Comparison of ENCODE assay signal across 8 cellular contexts in the genomic region with DNA sequence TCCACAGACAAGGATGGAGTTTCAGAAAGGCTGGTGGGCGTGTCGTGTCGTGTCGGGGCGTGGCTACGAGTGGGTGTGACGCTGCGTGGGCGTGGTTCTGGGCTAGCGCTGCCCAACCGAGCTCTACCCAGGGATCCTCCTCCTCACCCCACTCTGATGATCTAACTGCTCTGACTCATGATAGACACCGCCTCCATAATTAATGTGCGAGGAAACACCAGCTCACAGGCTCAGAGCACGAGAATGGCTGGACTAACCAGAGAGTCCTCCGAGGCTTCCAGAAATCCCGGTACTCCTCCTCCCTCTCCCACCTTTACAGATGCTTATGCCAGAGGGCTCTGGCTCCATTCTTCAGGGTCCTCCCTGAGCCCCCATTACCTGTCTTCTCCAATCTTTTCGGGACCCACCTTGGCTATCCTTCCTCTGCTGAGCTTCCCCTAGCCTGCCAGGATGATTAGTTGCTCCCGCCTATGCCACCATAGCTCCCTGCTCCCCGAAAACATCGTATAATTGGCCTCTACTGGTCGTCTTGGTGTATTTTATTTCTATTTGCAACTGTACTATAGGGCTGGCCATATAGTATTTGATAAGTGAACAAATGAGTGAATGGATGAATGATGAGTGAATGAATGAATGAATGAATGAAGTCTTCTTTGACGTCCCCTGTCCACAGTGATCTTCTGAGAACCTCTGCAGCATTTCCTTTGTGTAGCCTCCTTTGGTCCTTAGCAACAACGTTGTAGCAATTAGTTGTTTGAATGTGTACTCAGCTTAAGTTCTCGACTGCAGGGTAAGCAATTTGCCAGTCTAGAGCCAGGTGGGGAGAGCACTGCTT. TPM values are rescaled to one million over a fixed set of nuclear protein-coding genes. Genes with fewer than 3 reads are reported as not detected.
DNase-seq lines count a peak whose midpoint lies in the region; ATAC-seq and TF ChIP-seq lines count a peak whose summit lies in the region.

No MANE protein-coding gene starts in this region.

- H3K79me2 ChIP-seq in GM23338 (replicated peaks; ENCODE audit: insufficient read depth), result no peaks in the 10 kb centered on the region

- no peaks in the 10 kb centered on the region for H3F3A ChIP-seq in GM23338 (replicated peaks; ENCODE audit: low read depth)

- peaks cover 3% of the 10 kb centered on the region for H3K27me3 Mint-ChIP-seq in GM23338 (ENCODE audit: insufficient read depth, low read depth, poor library complexity)

- peaks cover 10% of the 10 kb centered on the region for H3K4me1 Mint-ChIP-seq in GM23338

- H3K9me3 Mint-ChIP-seq in GM23338, result no peaks in the 10 kb centered on the region

- peak overlapping the region; percentile 87 for H3K27ac Mint-ChIP-seq in GM23338

- H3K4me2 ChIP-seq in GM23338, result peak overlapping the region; percentile 67

- H3K4me1 ChIP-seq in GM23338 (ENCODE audit: insufficient read depth), result 0 out of 2 replicates have a peak, but pooled peaks cover 3% of the 10 kb centered on the region

- H2AFZ ChIP-seq in GM23338, result 0 out of 2 replicates have a peak overlapping the region, but pooled peaks have one; percentile 9

- peak; percentile 90 for ATAC-seq in GM23338

- TF ChIP-seq CTCF in GM23338 (conservative IDR thresholded peaks at IDR 0.05; ENCODE audit: low read depth in 2 of 2), result no peak
- TF ChIP-seq CTCF in coronary artery (IDR thresholded peaks at IDR 0.05), result no peak

- H3K4me3 ChIP-seq in GM23338 (peak overlapping the region; percentile 45), coronary artery (no peak overlapping the region)

- no peaks in the 10 kb centered on the region for H3K9me2 ChIP-seq in GM23338 (ENCODE audit: insufficient read depth)

- H3K36me3 Mint-ChIP-seq in GM23338 (ENCODE audit: low read depth), result no peaks in the 10 kb centered on the region

- DNase-seq in AG08395 (ENCODE audit: low spot score) (peak; percentile 96), GM23338 (ENCODE audit: low spot score) (peak; percentile 85), NCI-H226 (peak; percentile 96), coronary artery (ENCODE audit: low spot score) (peak; percentile 78), left kidney (ENCODE audit: low read depth, low spot score) (peak; percentile 94), OCI-M2 (lab: John Stamatoyannopoulos, UW; ENCODE audit: unreplicated experiment) (no peak)
- DNase-seq in activated CD4-positive, alpha-beta T cell treated with anti-CD3 and anti-CD28 coated beads for 24 hours (ENCODE audit: low read depth in 2 of 2), result peak; percentile 46 to 65
- peak; percentile 50 to 73 for DNase-seq in stimulated activated CD4-positive, alpha-beta T cell treated with anti-CD3 and anti-CD28 coated beads, Interleukin-2, amount 100 ng/mL, for 48 hours

- no peaks in the 10 kb centered on the region for H4K20me1 ChIP-seq in GM23338 (replicated peaks; ENCODE audit: insufficient read depth)

- no peak overlapping the region for H3K27ac ChIP-seq in GM23338 (ENCODE audit: low read depth)
- H3K27ac ChIP-seq in coronary artery, result no peak overlapping the region

- H3K4me3 Mint-ChIP-seq in GM23338, result peak overlapping the region; percentile 37

- no peaks in the 10 kb centered on the region for H3K27me3 ChIP-seq in GM23338 (ENCODE audit: insufficient read depth)

- no peaks in the 10 kb centered on the region for H3K36me3 ChIP-seq in GM23338 (ENCODE audit: insufficient read depth)

TF ChIP-seq in GM23338, 12 proteins besides CTCF, POLR2A, EP300 and RAD21:
- no peak for TF ChIP-seq NANOG (IDR thresholded peaks at IDR 0.05; ENCODE audit: borderline replicate concordance)
- peak; percentile 75 for TF ChIP-seq CREB1 (CRISPR knock-in tag; IDR thresholded peaks at IDR 0.05; ENCODE audit: low read depth)
- TF ChIP-seq POLR2AphosphoS5 (IDR thresholded peaks at IDR 0.05; ENCODE audit: low read depth), result peak; percentile 54
TF ChIP-seq in GM23338: peak in this region for 2.

RNA-seq across cellular contexts. Expression of a gene that starts 21.7 kb away (rescaled TPM):
- total RNA-seq in GM23338 (2014; rRNA removed; shearing (Covaris generic)), result 0.08 and 0.31 TPM in 2 replicates
- 0.10 TPM in 1 of 2 replicates, not detected in the other for polyA plus RNA-seq in GM23338 (2016; fragmentation: Nextera tagmentation; extraction: Ambion mirVana)

RNA-seq across cellular contexts. Expression of a gene that starts 31.0 kb away (rescaled TPM):
- total RNA-seq in GM23338 (2014; rRNA removed; shearing (Covaris generic)), result 25.6 and 30.7 TPM in 2 replicates
- polyA plus RNA-seq in GM23338 (2016; fragmentation: Nextera tagmentation; extraction: Ambion mirVana), result 21.8 and 26.2 TPM in 2 replicates
